ENCODE assay signal across 1 cellular context in the genomic region with DNA sequence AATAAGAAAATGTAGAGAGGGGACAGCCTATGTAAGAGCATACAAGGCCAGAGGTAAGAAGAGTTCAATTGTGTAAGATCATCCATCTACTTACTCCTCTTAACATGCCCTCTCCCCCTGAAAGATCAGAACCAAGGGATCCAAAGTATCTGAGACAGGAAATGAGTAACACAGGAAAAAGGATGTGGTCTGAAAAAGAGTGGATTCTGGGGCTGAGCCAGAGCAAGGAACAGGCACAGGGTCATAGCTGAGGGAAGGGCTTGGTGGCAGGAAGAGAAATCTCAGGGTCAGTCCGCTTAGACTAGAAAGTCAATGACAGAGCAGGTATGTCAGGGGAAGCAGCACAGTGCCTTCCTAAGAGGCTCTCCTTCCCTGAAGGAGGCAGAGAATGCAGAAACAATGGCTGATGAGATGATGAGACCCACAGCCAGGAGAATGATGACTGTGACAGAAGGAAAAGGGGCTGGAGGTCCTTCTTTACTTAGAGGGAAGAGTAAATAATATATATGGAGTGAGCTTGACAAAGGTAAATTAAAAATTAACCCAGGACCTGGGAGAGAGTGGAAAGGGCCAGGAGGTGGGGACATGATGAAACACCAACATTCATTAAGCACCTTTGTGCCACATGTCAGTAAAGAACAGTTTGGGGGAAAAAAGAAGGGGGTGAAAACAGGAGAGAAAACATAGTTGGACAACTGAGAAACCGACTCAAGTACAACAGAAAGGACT.
A peak's percentile ranks its signal among the peaks of the same experiment; 100 is the strongest.
TF ChIP-seq lines count a peak whose summit lies in the region.

No MANE protein-coding gene starts in this region.

TF ChIP-seq in SK-N-SH, 30 proteins besides CTCF, POLR2A, EP300 and RAD21 (continued from another document):
- TF ChIP-seq, protein P1, sequence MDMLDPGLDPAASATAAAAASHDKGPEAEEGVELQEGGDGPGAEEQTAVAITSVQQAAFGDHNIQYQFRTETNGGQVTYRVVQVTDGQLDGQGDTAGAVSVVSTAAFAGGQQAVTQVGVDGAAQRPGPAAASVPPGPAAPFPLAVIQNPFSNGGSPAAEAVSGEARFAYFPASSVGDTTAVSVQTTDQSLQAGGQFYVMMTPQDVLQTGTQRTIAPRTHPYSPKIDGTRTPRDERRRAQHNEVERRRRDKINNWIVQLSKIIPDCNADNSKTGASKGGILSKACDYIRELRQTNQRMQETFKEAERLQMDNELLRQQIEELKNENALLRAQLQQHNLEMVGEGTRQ (IDR thresholded peaks at IDR 0.05; ENCODE audit: borderline replicate concordance, low read depth, low read length): no peak
- TF ChIP-seq, protein P2, sequence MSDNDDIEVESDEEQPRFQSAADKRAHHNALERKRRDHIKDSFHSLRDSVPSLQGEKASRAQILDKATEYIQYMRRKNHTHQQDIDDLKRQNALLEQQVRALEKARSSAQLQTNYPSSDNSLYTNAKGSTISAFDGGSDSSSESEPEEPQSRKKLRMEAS (IDR thresholded peaks at IDR 0.05; ENCODE audit: low read depth): peak; percentile 68
- TF ChIP-seq ELF1 (IDR thresholded peaks at IDR 0.05) (peak; percentile 35; the same call in 1 of the 2 replicates), NFIC (IDR thresholded peaks at IDR 0.05; ENCODE audit: borderline replicate concordance) (peak; percentile 94), FOXJ3 (CRISPR knock-in tag; IDR thresholded peaks at IDR 0.05) (no peak), SIN3A (IDR thresholded peaks at IDR 0.05; ENCODE audit: borderline replicate concordance, low read depth, low read length) (peak; percentile 79; the same call in 1 of the 2 replicates), GATA2 (CRISPR knock-in tag; IDR thresholded peaks at IDR 0.05) (no peak)
- TF ChIP-seq, protein P3, sequence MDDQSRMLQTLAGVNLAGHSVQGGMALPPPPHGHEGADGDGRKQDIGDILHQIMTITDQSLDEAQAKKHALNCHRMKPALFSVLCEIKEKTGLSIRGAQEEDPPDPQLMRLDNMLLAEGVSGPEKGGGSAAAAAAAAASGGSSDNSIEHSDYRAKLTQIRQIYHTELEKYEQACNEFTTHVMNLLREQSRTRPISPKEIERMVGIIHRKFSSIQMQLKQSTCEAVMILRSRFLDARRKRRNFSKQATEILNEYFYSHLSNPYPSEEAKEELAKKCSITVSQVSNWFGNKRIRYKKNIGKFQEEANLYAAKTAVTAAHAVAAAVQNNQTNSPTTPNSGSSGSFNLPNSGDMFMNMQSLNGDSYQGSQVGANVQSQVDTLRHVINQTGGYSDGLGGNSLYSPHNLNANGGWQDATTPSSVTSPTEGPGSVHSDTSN (IDR thresholded peaks at IDR 0.05): peak; percentile 64
